12 cellular contexts compared by ENCODE assay signal in the genomic region with DNA sequence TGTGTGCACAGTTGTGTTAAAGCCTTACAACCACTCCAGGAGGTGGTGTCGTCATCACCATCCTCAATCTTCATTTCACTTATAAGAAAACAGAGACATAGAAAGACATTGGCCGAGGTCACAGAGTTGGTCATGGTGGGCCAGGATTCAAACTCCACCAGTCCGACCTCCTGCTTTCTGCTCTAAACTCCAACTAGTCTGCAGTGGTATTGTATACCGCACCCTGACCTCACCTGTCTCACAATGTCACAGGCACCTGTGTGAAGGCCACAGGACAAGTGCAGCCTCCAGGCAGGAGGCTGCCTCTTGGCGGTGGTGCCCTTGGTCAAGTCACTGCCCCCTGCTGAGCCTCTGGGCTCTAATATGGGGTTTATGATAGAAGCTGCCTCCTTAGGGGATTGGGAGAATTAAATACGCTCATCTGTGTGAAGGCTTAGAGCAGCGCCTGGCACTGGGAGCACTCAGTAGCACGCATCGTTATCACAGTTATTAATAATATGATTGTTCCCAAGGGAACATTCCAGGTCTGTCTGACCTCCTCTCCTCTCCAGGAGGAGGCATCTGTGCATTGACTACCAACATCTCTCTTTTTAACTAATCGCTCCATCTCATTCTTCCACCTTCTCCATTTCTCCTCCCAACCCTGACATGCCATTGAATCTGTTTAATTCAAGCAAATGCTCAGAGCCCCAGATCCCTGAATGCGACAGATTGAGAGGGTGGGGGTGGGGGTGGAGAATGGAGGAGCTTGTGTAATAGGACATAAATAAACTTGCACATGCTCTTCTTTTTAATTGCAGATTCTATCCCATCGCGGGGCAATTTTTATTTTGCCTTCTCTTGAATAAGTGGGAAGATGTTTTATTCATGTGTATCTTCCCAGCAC.
A peak's percentile ranks its signal among the peaks of the same experiment; 100 is the strongest.
DNase-seq lines count a peak whose midpoint lies in the region; ATAC-seq and TF ChIP-seq lines count a peak whose summit lies in the region.
"Had no signal": no experiment of that assay in that cellular context is flagged by ENCODE, and none has a peak within 500 bp of the region (broad histone marks: within the 10 kb centered on the region; RNA-seq: fewer than 3 reads in every experiment).

No MANE protein-coding gene starts in this region.

- H3F3A ChIP-seq in GM23248 (ENCODE audit: insufficient read depth), result peaks cover 88% of the 10 kb centered on the region

- H3K27me3 ChIP-seq in GM23248 (replicated peaks; ENCODE audit: insufficient read depth) (no peaks in the 10 kb centered on the region), gastrocnemius medialis (no peaks in the 10 kb centered on the region)
- H3K27me3 ChIP-seq: stomach had no signal

- intact Hi-C loops in left cardiac atrium (cut with DNase I), result loop anchor here in 1 of 2 donors (2.0 kb wide), 1 partner anchor 74 kb away; no protein-coding TSS in a partner anchor
- intact Hi-C loops in gastrocnemius medialis (cut with DNase I; ENCODE audit: low total_unique reads), result loop anchor here (1.0 kb wide), 1 partner anchor 74 kb away; no protein-coding TSS in a partner anchor

- H3K4me2 ChIP-seq in GM23248 (ENCODE audit: unreplicated experiment), result no peak overlapping the region

- H3K36me3 ChIP-seq in GM23248 (ENCODE audit: low read depth), result no peaks in the 10 kb centered on the region
- no peaks in the 10 kb centered on the region for H3K36me3 ChIP-seq in gastrocnemius medialis
- H3K36me3 ChIP-seq: stomach had no signal

- H3K9ac ChIP-seq in GM23248, result peak overlapping the region; percentile 77

- 85 to 89% methylated on average over 13 of the region's 13 CpGs for WGBS in GM23248 (ENCODE audit: low coverage in 1 of 2, low lambda C conversion rate in 2 of 2, missing lambda C conversion rate in 2 of 2), 2 experiments

- TF ChIP-seq CTCF in gastrocnemius medialis (IDR thresholded peaks at IDR 0.05 in 4 of 5, conservative IDR thresholded peaks at IDR 0.05 in 1 of 5), result peak in 2 of 5 experiments; percentile 15 to 38

- in situ Hi-C loops in GM23248 (cut with MboI), result no loop called here
- in situ Hi-C loops in gastrocnemius medialis (cut with MboI; ENCODE audit: low sequenced_read_pairs in 4 of 4), result no loop called here

- peaks cover 17% of the 10 kb centered on the region for H3K79me2 ChIP-seq in GM23248 (ENCODE audit: insufficient read depth)

- H3K9me3 ChIP-seq in GM23248 (ENCODE audit: low read depth) (no peaks in the 10 kb centered on the region), gastrocnemius medialis (no peaks in the 10 kb centered on the region)
- H3K9me3 ChIP-seq: mucosa of descending colon, stomach had no signal

- ATAC-seq in SK-N-SH treated with all-trans-retinoic acid at 6 μM for 48 hours (peak; percentile 7; the same call in 1 of the 3 replicates), left cardiac atrium (peak; percentile 64 to 65), gastrocnemius medialis (peak; percentile 37 to 43)

- H3K4me3 ChIP-seq in GM23248, result no peak overlapping the region
- H3K4me3 ChIP-seq in gastrocnemius medialis, result no peak overlapping the region
- H3K4me3 ChIP-seq: mucosa of descending colon, stomach had no signal

- DNase-seq in GM23248 (peak; percentile 24), left cardiac atrium (no peak), gastrocnemius medialis (no peak), OCI-M2 (lab: John Stamatoyannopoulos, UW; ENCODE audit: unreplicated experiment) (no peak), NOMO-1 treated with DMSO at 0.1 percent for 48 hours (lab: John Stamatoyannopoulos, UW; ENCODE audit: unreplicated experiment) (no peak), COR-L47 (lab: John Stamatoyannopoulos, UW) (no peak)
- DNase-seq in activated naive CD4-positive, alpha-beta T cell treated with anti-CD3 and anti-CD28 coated beads, Interleukin-2, amount 50 U/mL, for 16 hours, result no peak
- DNase-seq: activated CD4-positive, alpha-beta T cell treated with anti-CD3 and anti-CD28 coated beads, Interleukin-2, amount 50 U/mL, for 4 hours; Kasumi-1; stomach had no signal

- H4K20me1 ChIP-seq in GM23248 (ENCODE audit: insufficient read depth), result no peaks in the 10 kb centered on the region

- H2AFZ ChIP-seq in GM23248, result no peak overlapping the region

- TF ChIP-seq POLR2A in gastrocnemius medialis (IDR thresholded peaks at IDR 0.05), result no peak

- peaks cover 87% of the 10 kb centered on the region for H3K4me1 ChIP-seq in GM23248 (ENCODE audit: insufficient read depth)
- H3K4me1 ChIP-seq in gastrocnemius medialis, result peaks cover 0 to 10% of the 10 kb centered on the region in 2 donors
- H3K4me1 ChIP-seq: stomach had no signal

- H3K27ac ChIP-seq in GM23248 (peak overlapping the region; percentile 98), gastrocnemius medialis (no peak overlapping the region)
- H3K27ac ChIP-seq: stomach had no signal

- H3K9me2 ChIP-seq in GM23248 (ENCODE audit: insufficient read depth), result no peaks in the 10 kb centered on the region

TF ChIP-seq in SK-N-SH treated with all-trans-retinoic acid at 6 μM for 48 hours, 23 proteins besides CTCF, POLR2A, EP300 and RAD21 (continues in another document):
- no peak for TF ChIP-seq ZC3H10 (CRISPR knock-in tag; IDR thresholded peaks at IDR 0.05)
- TF ChIP-seq ZNF565 (CRISPR knock-in tag; conservative IDR thresholded peaks at IDR 0.05; ENCODE audit: low read depth), result no peak
- TF ChIP-seq ISL1 (CRISPR knock-in tag; IDR thresholded peaks at IDR 0.05), result no peak
- no peak for TF ChIP-seq ZFP3 (CRISPR knock-in tag; IDR thresholded peaks at IDR 0.05)
- TF ChIP-seq, protein P1, sequence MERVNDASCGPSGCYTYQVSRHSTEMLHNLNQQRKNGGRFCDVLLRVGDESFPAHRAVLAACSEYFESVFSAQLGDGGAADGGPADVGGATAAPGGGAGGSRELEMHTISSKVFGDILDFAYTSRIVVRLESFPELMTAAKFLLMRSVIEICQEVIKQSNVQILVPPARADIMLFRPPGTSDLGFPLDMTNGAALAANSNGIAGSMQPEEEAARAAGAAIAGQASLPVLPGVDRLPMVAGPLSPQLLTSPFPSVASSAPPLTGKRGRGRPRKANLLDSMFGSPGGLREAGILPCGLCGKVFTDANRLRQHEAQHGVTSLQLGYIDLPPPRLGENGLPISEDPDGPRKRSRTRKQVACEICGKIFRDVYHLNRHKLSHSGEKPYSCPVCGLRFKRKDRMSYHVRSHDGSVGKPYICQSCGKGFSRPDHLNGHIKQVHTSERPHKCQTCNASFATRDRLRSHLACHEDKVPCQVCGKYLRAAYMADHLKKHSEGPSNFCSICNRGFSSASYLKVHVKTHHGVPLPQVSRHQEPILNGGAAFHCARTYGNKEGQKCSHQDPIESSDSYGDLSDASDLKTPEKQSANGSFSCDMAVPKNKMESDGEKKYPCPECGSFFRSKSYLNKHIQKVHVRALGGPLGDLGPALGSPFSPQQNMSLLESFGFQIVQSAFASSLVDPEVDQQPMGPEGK (CRISPR knock-in tag; IDR thresholded peaks at IDR 0.05; ENCODE audit: borderline replicate concordance), result no peak
- no peak for TF ChIP-seq GLIS3 (CRISPR knock-in tag; IDR thresholded peaks at IDR 0.05)
- TF ChIP-seq, protein P2, sequence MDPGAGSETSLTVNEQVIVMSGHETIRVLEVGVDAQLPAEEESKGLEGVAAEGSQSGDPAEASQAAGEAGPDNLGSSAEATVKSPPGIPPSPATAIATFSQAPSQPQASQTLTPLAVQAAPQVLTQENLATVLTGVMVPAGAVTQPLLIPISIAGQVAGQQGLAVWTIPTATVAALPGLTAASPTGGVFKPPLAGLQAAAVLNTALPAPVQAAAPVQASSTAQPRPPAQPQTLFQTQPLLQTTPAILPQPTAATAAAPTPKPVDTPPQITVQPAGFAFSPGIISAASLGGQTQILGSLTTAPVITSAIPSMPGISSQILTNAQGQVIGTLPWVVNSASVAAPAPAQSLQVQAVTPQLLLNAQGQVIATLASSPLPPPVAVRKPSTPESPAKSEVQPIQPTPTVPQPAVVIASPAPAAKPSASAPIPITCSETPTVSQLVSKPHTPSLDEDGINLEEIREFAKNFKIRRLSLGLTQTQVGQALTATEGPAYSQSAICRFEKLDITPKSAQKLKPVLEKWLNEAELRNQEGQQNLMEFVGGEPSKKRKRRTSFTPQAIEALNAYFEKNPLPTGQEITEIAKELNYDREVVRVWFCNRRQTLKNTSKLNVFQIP (CRISPR knock-in tag; IDR thresholded peaks at IDR 0.05; ENCODE audit: borderline replicate concordance, low read depth), result no peak
- TF ChIP-seq TCF4 (CRISPR knock-in tag; IDR thresholded peaks at IDR 0.05; ENCODE audit: borderline replicate concordance), result no peak
- no peak for TF ChIP-seq ZNF70 (CRISPR knock-in tag; IDR thresholded peaks at IDR 0.05)
- no peak for TF ChIP-seq OSR1 (CRISPR knock-in tag; IDR thresholded peaks at IDR 0.05)
- no peak for TF ChIP-seq CSDC2 (CRISPR knock-in tag; IDR thresholded peaks at IDR 0.05)
- TF ChIP-seq ZFP30 (CRISPR knock-in tag; IDR thresholded peaks at IDR 0.05), result no peak
- TF ChIP-seq PPARA (CRISPR knock-in tag; IDR thresholded peaks at IDR 0.05; ENCODE audit: borderline replicate concordance), result no peak
- TF ChIP-seq SNAI2 (CRISPR knock-in tag; IDR thresholded peaks at IDR 0.05), result no peak
- no peak for TF ChIP-seq CSRNP3 (CRISPR knock-in tag; IDR thresholded peaks at IDR 0.05)

Comparison
In these comparisons a context has a peak if more than half of its experiments do, and no peak if none do; other contexts are left out.
1. ATAC-seq: peak in every context shown above with its lines; median percentile 64 in left cardiac atrium; 40 in gastrocnemius medialis; 7 in SK-N-SH treated with all-trans-retinoic acid at 6 μM for 48 hours.